In genomic region chr5:123344819-123345426, GRCh38 we compare ENCODE assay signal across 8 cellular contexts.
DNase-seq lines count a peak whose midpoint lies in the region; ATAC-seq and TF ChIP-seq lines count a peak whose summit lies in the region.

No MANE protein-coding gene starts in this region.

- no peak overlapping the region for H3K27ac Mint-ChIP-seq in GM23338

- no peaks in the 10 kb centered on the region for H3K27me3 Mint-ChIP-seq in GM23338 (ENCODE audit: insufficient read depth, low read depth, poor library complexity)

- no peaks in the 10 kb centered on the region for H3K4me1 ChIP-seq in GM23338 (ENCODE audit: insufficient read depth)

- H3F3A ChIP-seq in GM23338 (replicated peaks; ENCODE audit: low read depth), result no peaks in the 10 kb centered on the region

- H3K4me3 ChIP-seq in GM23338, result no peak overlapping the region

- no peaks in the 10 kb centered on the region for H3K36me3 ChIP-seq in GM23338 (ENCODE audit: insufficient read depth)

- no peak overlapping the region for H3K4me2 ChIP-seq in GM23338

- no peaks in the 10 kb centered on the region for H4K20me1 ChIP-seq in GM23338 (replicated peaks; ENCODE audit: insufficient read depth)

- no peaks in the 10 kb centered on the region for H3K4me1 Mint-ChIP-seq in GM23338

- peaks cover 3% of the 10 kb centered on the region; the same call in 2 of the 3 replicates for H3K36me3 Mint-ChIP-seq in GM23338 (ENCODE audit: low read depth)

- DNase-seq in AG20443 (ENCODE audit: low spot score) (peak; percentile 34), GM23338 (ENCODE audit: low spot score) (peak; percentile 76), RPMI8226 (peak; percentile 16), fibroblast of peridontal ligament (ENCODE audit: extremely low read depth) (peak; percentile 73), renal cortical epithelial cell (ENCODE audit: low read depth) (peak; percentile 49), T1000 (lab: John Stamatoyannopoulos, UW) (no peak)
- DNase-seq in effector CD8-positive, alpha-beta T cell (lab: John Stamatoyannopoulos, UW), result no peak

- no peaks in the 10 kb centered on the region for H3K9me2 ChIP-seq in GM23338 (ENCODE audit: insufficient read depth)

- ATAC-seq in GM23338 (no peak; the same call in 2 of the 3 replicates), GM21529 (IDR thresholded peaks at IDR 0.05; ENCODE audit: unreplicated experiment) (no peak)

- no peaks in the 10 kb centered on the region for H3K79me2 ChIP-seq in GM23338 (replicated peaks; ENCODE audit: insufficient read depth)

- H2AFZ ChIP-seq in GM23338, result no peak overlapping the region

- H3K27ac ChIP-seq in GM23338 (ENCODE audit: low read depth), result no peak overlapping the region

- no peaks in the 10 kb centered on the region for H3K9me3 Mint-ChIP-seq in GM23338

- no peaks in the 10 kb centered on the region for H3K27me3 ChIP-seq in GM23338 (ENCODE audit: insufficient read depth)

- no peak overlapping the region for H3K4me3 Mint-ChIP-seq in GM23338

- peak; percentile 66 to 90 for TF ChIP-seq CTCF in GM23338 (conservative IDR thresholded peaks at IDR 0.05; ENCODE audit: low read depth in 2 of 2)

TF ChIP-seq in GM23338, 12 proteins besides CTCF, POLR2A, EP300 and RAD21:
- TF ChIP-seq EZH2phosphoT487 (IDR thresholded peaks at IDR 0.05; ENCODE audit: unreplicated experiment) (no peak), ZNF114 (CRISPR knock-in tag; IDR thresholded peaks at IDR 0.05) (no peak)

Comparison
In these comparisons a context has a peak if more than half of its experiments do, and no peak if none do; other contexts are left out.
1. DNase-seq: peak in AG20443 (single experiment), GM23338 (single experiment), RPMI8226 (single experiment), fibroblast of peridontal ligament (single experiment) and renal cortical epithelial cell (single experiment); none in T1000 (single experiment) and effector CD8-positive, alpha-beta T cell (single experiment).